Comparison of ENCODE assay signal across 14 cellular contexts in genomic region chr14:68616255-68616902, GRCh38.
A peak's percentile ranks its signal among the peaks of the same experiment; 100 is the strongest.
DNase-seq lines count a peak whose midpoint lies in the region; ATAC-seq, FAIRE-seq and TF ChIP-seq lines count a peak whose summit lies in the region.
"Had no signal": no experiment of that assay in that cellular context is flagged by ENCODE, and none has a peak within 500 bp of the region (broad histone marks: within the 10 kb centered on the region; RNA-seq: fewer than 3 reads in every experiment).

No MANE protein-coding gene starts in this region.

- H3K4me3 ChIP-seq in HEK293 (ENCODE audit: low read depth, low read length), result no peak overlapping the region
- H3K4me3 ChIP-seq in fibroblast of the aortic adventitia (ENCODE audit: low read depth, low read length), result no peak overlapping the region
- H3K4me3 ChIP-seq: transverse colon had no signal

- TF ChIP-seq CTCF in HEK293 (tag by site-specific recombination; IDR thresholded peaks at IDR 0.05) (no peak), fibroblast of the aortic adventitia (IDR thresholded peaks at IDR 0.05; ENCODE audit: insufficient read depth, low read length) (no peak)

- H3K27ac ChIP-seq in HEK293 (ENCODE audit: extremely low read depth, low read depth, low read length), result no peak overlapping the region
- H3K27ac ChIP-seq: parathyroid adenoma, transverse colon had no signal

- DNase-seq in DMS79 treated with DMSO at 0.1 percent for 48 hours (lab: John Stamatoyannopoulos, UW), result peak; percentile 20
- no peak for DNase-seq in DMS79 (lab: John Stamatoyannopoulos, UW)
- peak; percentile 50 for DNase-seq in SW480 (ENCODE audit: low spot score)
- peak; percentile 50 for DNase-seq in fibroblast of the aortic adventitia (ENCODE audit: low read depth)
- no peak for DNase-seq in frontal cortex (ENCODE audit: low spot score in 2 of 2)
- DNase-seq: activated CD4-positive, alpha-beta T cell treated with anti-CD3 and anti-CD28 coated beads, Interleukin-2, amount 50 U/mL, for 4 hours; aorta; NCI-H2029; stimulated activated CD8-positive, alpha-beta memory T cell treated with anti-CD3 and anti-CD28 coated beads, Interleukin-4, amount 100 ng/mL, for 48 hours; transverse colon had no signal

- no peaks in the 10 kb centered on the region for H3K36me3 ChIP-seq in HEK293 (ENCODE audit: control insufficient read depth in 2 of 2, insufficient read depth in 1 of 2, low read length in 2 of 2)
- H3K36me3 ChIP-seq: transverse colon had no signal

- no peaks in the 10 kb centered on the region for H3K4me1 ChIP-seq in HEK293 (ENCODE audit: control insufficient read depth, insufficient read depth, low read length)

- ATAC-seq in HG03378 (IDR thresholded peaks at IDR 0.05; ENCODE audit: unreplicated experiment) (no peak), HG03108 (IDR thresholded peaks at IDR 0.05; ENCODE audit: unreplicated experiment) (no peak)

- H3K9me3 ChIP-seq in HEK293 (ENCODE audit: control insufficient read depth, insufficient read depth, low read depth, low read length), result no peaks in the 10 kb centered on the region

- CTCF ChIA-PET in HEK293 (lab: Yijun Ruan, JAX), result interaction anchor here (0.6 kb wide), 1 partner anchor 216 kb away, joined by 4 read pairs; no protein-coding TSS in a partner anchor

- POLR2A ChIA-PET in HEK293 (lab: Yijun Ruan, JAX), result no interaction called here

- FAIRE-seq in frontal cortex (lab: Jason Lieb, UNC), result no peak

TF ChIP-seq in HEK293, 187 proteins besides CTCF, POLR2A, EP300 and RAD21:
- TF ChIP-seq ZNF610 (tag by site-specific recombination; IDR thresholded peaks at IDR 0.05; ENCODE audit: borderline replicate concordance) (0 out of 2 replicates have a peak, but pooled peaks have one; percentile 39), ZNF518A (tag by site-specific recombination; conservative IDR thresholded peaks at IDR 0.05; ENCODE audit: low read depth) (0 out of 2 replicates have a peak, but pooled peaks have one; percentile 21), ZBTB49 (tag by site-specific recombination; IDR thresholded peaks at IDR 0.05; ENCODE audit: low read depth) (no peak), SETDB1 (IDR thresholded peaks at IDR 0.05; ENCODE audit: insufficient read length, low read length) (peak; percentile 96), ZNF626 (tag by site-specific recombination; IDR thresholded peaks at IDR 0.05) (0 out of 2 replicates have a peak, but pooled peaks have one; percentile 40), ZNF133 (tag by site-specific recombination; IDR thresholded peaks at IDR 0.05) (peak; percentile 93), ZNF24 (tag by site-specific recombination; IDR thresholded peaks at IDR 0.05) (no peak), ZNF510 (tag by site-specific recombination; IDR thresholded peaks at IDR 0.05; ENCODE audit: insufficient replicate concordance) (no peak), ZNF280D (tag by site-specific recombination; IDR thresholded peaks at IDR 0.05) (peak; percentile 31; the same call in 1 of the 2 replicates), ZNF704 (tag by site-specific recombination; IDR thresholded peaks at IDR 0.05) (no peak), ZNF184 (tag by site-specific recombination; IDR thresholded peaks at IDR 0.05) (0 out of 2 replicates have a peak, but pooled peaks have one; percentile 45)

Comparison
In these comparisons a context has a peak if more than half of its experiments do, and no peak if none do; other contexts are left out.
1. DNase-seq: peak in DMS79 treated with DMSO at 0.1 percent for 48 hours (single experiment), SW480 (single experiment) and fibroblast of the aortic adventitia (single experiment); none in DMS79 (single experiment) and frontal cortex (0 of 2).